10 cellular contexts compared by ENCODE assay signal in the genomic region with DNA sequence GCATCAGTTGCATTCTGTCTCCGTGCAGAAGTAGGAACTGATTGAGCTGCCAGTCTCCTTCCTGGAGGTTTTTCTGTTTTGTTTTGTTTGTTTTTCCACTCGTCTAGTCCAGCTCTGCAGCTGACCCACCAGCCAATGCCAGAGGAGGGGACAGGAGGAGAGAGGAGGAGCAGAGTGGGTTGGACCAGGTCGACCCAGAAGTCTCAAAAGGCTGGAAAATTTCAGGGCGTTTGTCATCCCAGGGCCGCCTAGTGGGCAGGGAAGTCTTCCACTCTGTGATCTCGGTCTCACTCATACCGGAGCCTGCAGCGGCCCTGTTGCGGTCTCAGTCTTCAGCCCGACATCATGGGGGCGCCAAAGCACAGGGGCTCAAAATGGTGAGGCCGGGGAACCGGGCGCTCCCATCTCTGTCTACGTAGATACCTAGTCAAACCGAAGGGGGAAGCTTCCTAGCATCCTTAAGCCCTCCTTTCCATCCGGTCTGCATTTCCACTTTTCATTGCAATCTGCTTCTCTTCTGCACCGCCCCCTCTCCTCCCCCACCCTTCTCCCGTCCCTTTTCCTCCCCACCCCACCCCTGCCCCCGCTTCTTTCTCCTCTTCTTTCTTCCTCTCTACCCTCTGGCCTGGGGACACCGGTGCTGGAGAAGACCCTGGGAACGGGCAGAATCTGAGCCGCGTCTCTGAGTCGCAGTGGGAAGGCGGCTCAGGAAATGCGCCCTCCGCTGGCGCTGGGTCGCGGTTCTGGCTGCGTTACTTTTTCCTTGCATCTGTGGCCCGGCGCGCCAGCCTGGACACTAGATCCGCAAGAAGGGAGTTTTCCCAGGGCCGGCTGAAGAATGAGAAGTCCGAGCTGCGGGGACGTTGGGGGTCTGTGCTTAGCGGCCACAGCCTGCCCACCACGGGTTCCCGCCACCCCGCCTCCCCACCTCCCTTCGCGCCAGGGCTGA. TPM values are rescaled to one million over a fixed set of nuclear protein-coding genes. Genes with fewer than 3 reads are reported as not detected.
DNase-seq lines count a peak whose midpoint lies in the region; ATAC-seq, FAIRE-seq and TF ChIP-seq lines count a peak whose summit lies in the region.
"Had no signal": no experiment of that assay in that cellular context is flagged by ENCODE, and none has a peak within 500 bp of the region (broad histone marks: within the 10 kb centered on the region; RNA-seq: fewer than 3 reads in every experiment).

No MANE protein-coding gene starts in this region.

- H3K4me3 ChIP-seq in A549 = peak overlapping the region; percentile 46
- H3K4me3 ChIP-seq in PC-3 (ENCODE audit: low read length) = peak overlapping the region; percentile 58; the same call in 1 of the 2 replicates
- H3K4me3 ChIP-seq in H1 (ENCODE audit: extremely low read depth in 1 of 4, insufficient read depth in 2 of 4, low read depth in 3 of 4, low read length in 4 of 4) = peak overlapping the region in 1 of 4 experiments; percentile 48; a peak in 2 of 8 replicates

- H4K20me1 ChIP-seq in PC-3 (ENCODE audit: low read length) (no peaks in the 10 kb centered on the region), H1 (replicated peaks in 1 of 2; ENCODE audit: control insufficient read depth in 1 of 2, insufficient read depth in 2 of 2, low read length in 2 of 2) (peaks cover 21 to 39% of the 10 kb centered on the region in 2 experiments)

- no peak overlapping the region for H3K23ac ChIP-seq in H1 (ENCODE audit: insufficient read length)

- H3K9me3 Mint-ChIP-seq in progenitor cell of endocrine pancreas (ENCODE audit: low read depth) = no peaks in the 10 kb centered on the region
- H3K9me3 Mint-ChIP-seq: stimulated activated naive CD8-positive, alpha-beta T cell treated with anti-CD3 and anti-CD28 coated beads, Interleukin-15, Interleukin-2, amounts not matched to agents 100 ng/mL and 50 ng/mL, for 24 hours had no signal

- H3K27me3 ChIP-seq in PC-3 (ENCODE audit: low read length) (peaks cover 31% of the 10 kb centered on the region), H1 (replicated peaks in 1 of 4; ENCODE audit: control insufficient read depth in 3 of 4, extremely low read depth in 1 of 4, insufficient read depth in 3 of 4, low read length in 3 of 4) (peaks cover 94 to 99% (median 97%) of the 10 kb centered on the region in 4 experiments)

- no peak for TF ChIP-seq EP300 in A549 (IDR thresholded peaks at IDR 0.05)
- no peak for TF ChIP-seq EP300 in H1 (IDR thresholded peaks at IDR 0.05; ENCODE audit: borderline replicate concordance in 1 of 2, low read depth in 2 of 2, low read length in 2 of 2)

- no peak overlapping the region for H3K14ac ChIP-seq in H1 (ENCODE audit: insufficient read length)

- peak overlapping the region; percentile 80 to 93 for H3K27ac ChIP-seq in A549
- H3K27ac ChIP-seq in PC-3 (ENCODE audit: low read length) = no peak overlapping the region
- no peak overlapping the region for H3K27ac ChIP-seq in H1 (ENCODE audit: low read depth, low read length)
- H3K27ac ChIP-seq: epithelial cell of prostate had no signal

- peak overlapping the region; percentile 6 for H3K27ac Mint-ChIP-seq in progenitor cell of endocrine pancreas

- no peak overlapping the region for H3K18ac ChIP-seq in H1 (ENCODE audit: extremely low read depth, low read length)

- 2% methylated on average over 37 of the region's 46 CpGs for WGBS in A549 (ENCODE audit: missing lambda C conversion rate)
- WGBS in H1 (ENCODE audit: extremely low coverage in 1 of 2, insufficient coverage in 1 of 2, insufficient read length in 1 of 2, insufficient replicate concordance in 2 of 2, low coverage in 1 of 2, low lambda C conversion rate in 2 of 2, missing lambda C conversion rate in 1 of 2), 2 experiments = 5% methylated on average over 27 of the region's 46 CpGs; no CpG with 5 or more reads in 1 of the 2 experiments

- H3K79me2 ChIP-seq in PC-3 (ENCODE audit: low read length) (no peaks in the 10 kb centered on the region), H1 (ENCODE audit: control insufficient read depth in 1 of 2, insufficient read depth in 2 of 2, low read length in 2 of 2) (no peaks in the 10 kb centered on the region)

- peak overlapping the region; percentile 26 for H3K4me3 Mint-ChIP-seq in progenitor cell of endocrine pancreas (ENCODE audit: low read depth)

- no peaks in the 10 kb centered on the region for H3K9me2 ChIP-seq in PC-3 (replicated peaks; ENCODE audit: low read length)

- CTCF ChIA-PET in A549 (lab: Yijun Ruan, JAX) = interaction anchor here (0.6 to 7.4 kb wide), 32 partner anchors 12 to 454 kb away, joined by 3 to 129 read pairs (median 4); partner anchors contain the start of gene PAX2
- CTCF ChIA-PET in PC-3 (lab: Charles Lee) = interaction anchor here (0.7 kb wide), 1 partner anchor 14 kb away, joined by 3 read pairs; no protein-coding TSS in a partner anchor
- CTCF ChIA-PET in H1 (lab: Charles Lee; ENCODE audit: partially characterized antibody) = interaction anchor here (0.5 to 7.5 kb wide), 39 partner anchors 9 to 482 kb away, joined by 3 to 95 read pairs (median 4); partner anchors contain the start of gene PAX2

- H3K9me3 ChIP-seq in A549 (no peaks in the 10 kb centered on the region), PC-3 (ENCODE audit: low read length) (no peaks in the 10 kb centered on the region), H1 (ENCODE audit: insufficient read depth in 2 of 2, low read depth in 1 of 2, low read length in 1 of 2) (no peaks in the 10 kb centered on the region)

- peaks cover 3% of the 10 kb centered on the region; the same call in 1 of the 2 replicates for H3K23me2 ChIP-seq in H1 (ENCODE audit: low read depth, low read length)

- no peak overlapping the region for H4K5ac ChIP-seq in H1 (ENCODE audit: insufficient read length, low read depth, low read length)

- FAIRE-seq in A549 (lab: Jason Lieb, UNC) = peak; percentile 84
- FAIRE-seq in H1 (lab: Jason Lieb, UNC) = no peak

- no peak overlapping the region; the same call in 1 of the 2 replicates for H4K8ac ChIP-seq in H1 (ENCODE audit: extremely low read depth, insufficient read depth, low read length)

- H2AK5ac ChIP-seq in H1 (ENCODE audit: low read depth, low read length) = no peak overlapping the region

- H3K4me2 ChIP-seq in A549 (peak overlapping the region; percentile 94), PC-3 (ENCODE audit: low read length) (peak overlapping the region; percentile 69), H1 (ENCODE audit: insufficient read depth in 1 of 2, low read depth in 2 of 2, low read length in 2 of 2) (peak overlapping the region; percentile 12 to 62; a peak in 3 of 4 replicates)

- H3K56ac ChIP-seq in H1 (replicated peaks; ENCODE audit: insufficient read length, low read depth, low read length) = no peak overlapping the region

- no peaks in the 10 kb centered on the region for H3F3A ChIP-seq in PC-3 (ENCODE audit: low read length, unreplicated experiment)

- no peak overlapping the region for H2BK15ac ChIP-seq in H1 (ENCODE audit: low read length)

- ATAC-seq in A549 = peak; percentile 79 to 88
- ATAC-seq in PC-3 = peak; percentile 86
- ATAC-seq in GM19395 (IDR thresholded peaks at IDR 0.05; ENCODE audit: unreplicated experiment) = no peak
- ATAC-seq in GM19324 (IDR thresholded peaks at IDR 0.05; ENCODE audit: low FRiP score, unreplicated experiment) = no peak

- TF ChIP-seq POLR2A in A549 (IDR thresholded peaks at IDR 0.05; ENCODE audit: low read length) = peak; percentile 52
- TF ChIP-seq POLR2A in H1 (IDR thresholded peaks at IDR 0.05; ENCODE audit: control extremely low read depth in 1 of 2, low read depth in 2 of 2, low read length in 2 of 2) = no peak

- H2AFZ ChIP-seq in PC-3 (ENCODE audit: low read length) (peak overlapping the region; percentile 55), H1 (ENCODE audit: low read length) (no peak overlapping the region)

- H2BK20ac ChIP-seq in H1 (ENCODE audit: low read length) = no peak overlapping the region

- DNase-seq in A549 (ENCODE audit: low read depth in 1 of 2, low spot score in 1 of 2) = peak; percentile 90 to 93
- DNase-seq in GDM1 (lab: John Stamatoyannopoulos, UW) = peak; percentile 8
- peak; percentile 48 for DNase-seq in PC-3
- DNase-seq in H1 (ENCODE audit: low read depth in 1 of 2, low spot score in 2 of 2) = peak in 1 of 2 experiments; percentile 79
- no peak for DNase-seq in progenitor cell of endocrine pancreas (ENCODE audit: low spot score, unreplicated experiment)
- no peak for DNase-seq in T-helper 9 cell

- H3K27me3 Mint-ChIP-seq in progenitor cell of endocrine pancreas = peaks cover 95% of the 10 kb centered on the region

- no peak overlapping the region for H4K91ac ChIP-seq in H1 (replicated peaks; ENCODE audit: insufficient read length, low read length)

- no peaks in the 10 kb centered on the region for H3K36me3 ChIP-seq in PC-3 (ENCODE audit: low read depth, low read length)
- H3K36me3 ChIP-seq in H1 (ENCODE audit: control insufficient read depth in 2 of 4, insufficient read depth in 4 of 4, low read length in 3 of 4) = peaks cover 0 to 9% (median 0%) of the 10 kb centered on the region in 4 experiments; a peak in 1 of 8 replicates

- no peak overlapping the region for H2BK5ac ChIP-seq in H1 (ENCODE audit: low read depth, low read length)

- H3K4me1 ChIP-seq in A549 (peaks cover 21% of the 10 kb centered on the region), PC-3 (ENCODE audit: insufficient read depth, low read length) (no peaks in the 10 kb centered on the region), H1 (replicated peaks in 1 of 4; ENCODE audit: control insufficient read depth in 3 of 4, insufficient read depth in 4 of 4, low read length in 3 of 4) (peaks cover 4 to 20% (median 11%) of the 10 kb centered on the region in 4 experiments)

- TF ChIP-seq RAD21 in A549 (conservative IDR thresholded peaks at IDR 0.05 in 1 of 2, IDR thresholded peaks at IDR 0.05 in 1 of 2) = peak; percentile 62 to 73
- peak; percentile 50 to 64 for TF ChIP-seq RAD21 in H1 (IDR thresholded peaks at IDR 0.05 in 1 of 2, conservative IDR thresholded peaks at IDR 0.05 in 1 of 2; ENCODE audit: low read depth in 2 of 2, low read length in 2 of 2)

- intact Hi-C loops in PC-3 (cut with micrococcal nuclease) = no loop called here

- peak; percentile 85 for TF ChIP-seq CTCF in A549 (IDR thresholded peaks at IDR 0.05)
- peak; percentile 53; the same call in 1 of the 2 replicates for TF ChIP-seq CTCF in PC-3 (conservative IDR thresholded peaks at IDR 0.05; ENCODE audit: low read depth, low read length)
- TF ChIP-seq CTCF in H1 (IDR thresholded peaks at IDR 0.05; ENCODE audit: control extremely low read depth in 1 of 3, insufficient read depth in 1 of 3, low read depth in 1 of 3, low read length in 3 of 3) = peak; percentile 58 to 72 (median 69)
- peak; percentile 28 for TF ChIP-seq CTCF in progenitor cell of endocrine pancreas (IDR thresholded peaks at IDR 0.05; ENCODE audit: unreplicated experiment)

- no peaks in the 10 kb centered on the region for H3K36me3 Mint-ChIP-seq in progenitor cell of endocrine pancreas (ENCODE audit: insufficient read depth)

- H2BK120ac ChIP-seq in H1 (replicated peaks; ENCODE audit: low read depth, low read length) = no peak overlapping the region

- H3K4ac ChIP-seq in H1 (replicated peaks; ENCODE audit: insufficient read length, low read depth, low read length) = no peak overlapping the region

- peaks cover 21% of the 10 kb centered on the region for H3K4me1 Mint-ChIP-seq in progenitor cell of endocrine pancreas (ENCODE audit: low read depth)

- POLR2A ChIA-PET in A549 (lab: Yijun Ruan, JAX) = interaction anchor here (1.3 kb wide), 1 partner anchor 17 kb away, joined by 3 read pairs; no protein-coding TSS in a partner anchor
- POLR2A ChIA-PET in PC-3 (lab: Charles Lee; ENCODE audit: unreplicated experiment) = no interaction called here
- POLR2A ChIA-PET in H1 (lab: Charles Lee; ENCODE audit: partially characterized antibody) = interaction anchor here (0.6 to 0.9 kb wide), 2 partner anchors 14 to 117 kb away, joined by 3 to 4 read pairs; no protein-coding TSS in a partner anchor

- H3K9ac ChIP-seq in PC-3 (ENCODE audit: low read length) = no peak overlapping the region
- H3K9ac ChIP-seq in H1 (replicated peaks in 1 of 4; ENCODE audit: extremely low read depth in 1 of 4, low read depth in 3 of 4, low read length in 3 of 4) = no peak overlapping the region

- no peaks in the 10 kb centered on the region for H3K79me1 ChIP-seq in H1 (ENCODE audit: low read depth, low read length)

- no peak overlapping the region for H2BK12ac ChIP-seq in H1 (ENCODE audit: low read depth, low read length)

- BruUV-seq in PC-3 (replicated peaks; lab: Mats Ljungman, UMichigan) = no TSS peak

RNA-seq across cellular contexts. Expression of gene PAX2, which starts 16.2 kb away (rescaled TPM):
- polyA plus RNA-seq in A549 (2011; rRNA removed) = 0.05 and 0.06 TPM in 2 replicates
- polyA plus RNA-seq in A549 (2012; cell fraction: cytosol; rRNA removed) = 0.04 and 0.05 TPM in 2 replicates
- polyA plus RNA-seq in A549 (2012; cell fraction: nucleus; rRNA removed) = 0.14 and 0.24 TPM in 2 replicates
- polyA plus RNA-seq in A549 (2017; fragmentation: RNase III; extraction: RNeasy Plus Mini Kit Qiagen cat#74134 plus additional on column Dnase treatment) = 0.18 to 0.21 TPM (median 0.21 TPM) in 3 replicates
- 0.10 TPM in 1 of 2 replicates, not detected in the other for polyA minus RNA-seq in A549 (2011; rRNA and poly(A)+ RNA removed)
- not detected in 2 replicates for total RNA-seq in PC-3 (2014; rRNA removed)
- not detected in 2 replicates for total RNA-seq in H1 (2021; fragmentation: NEBNext Ultra II Directional; extraction: Animal tissue kit (Norgen Biotek cat#: 25700))
- 0.02 TPM in 1 of 2 replicates, not detected in the other for polyA plus RNA-seq in H1 (2011; rRNA removed)
- polyA plus RNA-seq in H1 (2011; cell fraction: cytosol; rRNA removed) = not detected
- polyA plus RNA-seq in H1 (2011; cell fraction: nucleus; rRNA removed) = not detected
- 0.05 TPM in 1 of 4 replicates, not detected in the others for polyA plus RNA-seq in H1 (2012, experiment 1 of 2)
- not detected for polyA plus RNA-seq in H1 (2012, experiment 2 of 2)
- polyA plus RNA-seq in H1 (2013, experiment 1 of 2) = not detected
- polyA plus RNA-seq in H1 (2013, experiment 2 of 2) = 0.06 TPM
- polyA minus RNA-seq in H1 (2011; rRNA and poly(A)+ RNA removed) = not detected in 2 replicates
- not detected for polyA minus RNA-seq in H1 (2011; cell fraction: cytosol; rRNA and poly(A)+ RNA removed)
- polyA minus RNA-seq in H1 (2011; cell fraction: nucleus; rRNA and poly(A)+ RNA removed) = not detected
- not detected in 2 replicates for total RNA-seq in progenitor cell of endocrine pancreas

Comparison
In these comparisons a context has a peak if more than half of its experiments do, and no peak if none do; other contexts are left out.
1. ATAC-seq: peak in A549 (2 of 2) and PC-3 (single experiment); none in GM19395 (single experiment) and GM19324 (single experiment).
2. DNase-seq: peak in A549 (2 of 2), GDM1 (single experiment) and PC-3 (single experiment); none in progenitor cell of endocrine pancreas (single experiment) and T-helper 9 cell (single experiment).
3. H3K27ac ChIP-seq: peak in A549 (2 of 2); none in PC-3 (single experiment) and H1 (single experiment).
4. H3K4me2 ChIP-seq: peak in every context shown above with its lines; median percentile 94 in A549; 69 in PC-3; 37 in H1.
5. CTCF ChIP-seq: peak in every context shown above with its lines; median percentile 85 in A549; 69 in H1; 53 in PC-3; 28 in progenitor cell of endocrine pancreas.
6. Of the 18 proteins assayed by ChIP-seq in both H1 and A549: peak only in H1: RNF2; only in A549: MAX and POLR2A; in both: CTCF and RAD21; in neither: 13.